In genomic region chr7:111137296-111138195, GRCh38 we compare ENCODE assay signal across 8 cellular contexts.
A peak's percentile ranks its signal among the peaks of the same experiment; 100 is the strongest.
DNase-seq lines count a peak whose midpoint lies in the region; ATAC-seq and TF ChIP-seq lines count a peak whose summit lies in the region.

No MANE protein-coding gene starts in this region.

- no peak overlapping the region for H3K4me3 Mint-ChIP-seq in nephron progenitor cell

- peaks cover 30% of the 10 kb centered on the region for H3K4me1 Mint-ChIP-seq in nephron progenitor cell

- ATAC-seq in GM21825 (IDR thresholded peaks at IDR 0.05; ENCODE audit: unreplicated experiment) = peak; percentile 75

- H3K27me3 Mint-ChIP-seq in nephron progenitor cell (ENCODE audit: low read depth, poor library complexity) = no peaks in the 10 kb centered on the region

- DNase-seq in GM06990 (ENCODE audit: extremely low read depth, insufficient read length) (peak; percentile 9), NCI-H226 (peak; percentile 60), nephron progenitor cell (peak; percentile 3), GM13976 (ENCODE audit: low spot score) (no peak), epidermal melanocyte (ENCODE audit: insufficient read length, low spot score) (no peak), NCI-H82 treated with DMSO at 0.1 percent for 48 hours (lab: John Stamatoyannopoulos, UW; ENCODE audit: unreplicated experiment) (no peak)

- peak overlapping the region; percentile 41 for H3K27ac ChIP-seq in angular gyrus (ENCODE audit: low read depth, low read length)

- H3K36me3 ChIP-seq in GM06990 (ENCODE audit: control insufficient read depth, insufficient read depth, low read length) = no peaks in the 10 kb centered on the region

- in situ Hi-C loops in GM13976 (cut with MboI; ENCODE audit: low sequenced_read_pairs, unreplicated experiment) = no loop called here

- no peaks in the 10 kb centered on the region for H3K9me3 Mint-ChIP-seq in nephron progenitor cell

- TF ChIP-seq CTCF in GM06990 (IDR thresholded peaks at IDR 0.05; ENCODE audit: insufficient read depth, low read length, poor library complexity, severe bottlenecking) (no peak), nephron progenitor cell (IDR thresholded peaks at IDR 0.05) (no peak), GM13976 (IDR thresholded peaks at IDR 0.05; ENCODE audit: borderline replicate concordance, control extremely low read depth, extremely low read depth, insufficient read depth, missing control alignments) (no peak)

- H3K27ac Mint-ChIP-seq in nephron progenitor cell = peak overlapping the region; percentile 98

- H3K27me3 ChIP-seq in GM06990 (replicated peaks; ENCODE audit: control insufficient read depth, insufficient read depth, low read length) = no peaks in the 10 kb centered on the region

- H3K4me3 ChIP-seq in GM06990 (replicated peaks; ENCODE audit: low read depth, low read length) = peak overlapping the region; percentile 18

- H3K36me3 Mint-ChIP-seq in nephron progenitor cell (ENCODE audit: low read depth) = no peaks in the 10 kb centered on the region

Comparison
In these comparisons a context has a peak if more than half of its experiments do, and no peak if none do; other contexts are left out.
1. DNase-seq: peak in GM06990 (single experiment), NCI-H226 (single experiment) and nephron progenitor cell (single experiment); none in GM13976 (single experiment), epidermal melanocyte (single experiment) and NCI-H82 treated with DMSO at 0.1 percent for 48 hours (single experiment).